Comparison of ENCODE assay signal across 8 cellular contexts in the genomic region with DNA sequence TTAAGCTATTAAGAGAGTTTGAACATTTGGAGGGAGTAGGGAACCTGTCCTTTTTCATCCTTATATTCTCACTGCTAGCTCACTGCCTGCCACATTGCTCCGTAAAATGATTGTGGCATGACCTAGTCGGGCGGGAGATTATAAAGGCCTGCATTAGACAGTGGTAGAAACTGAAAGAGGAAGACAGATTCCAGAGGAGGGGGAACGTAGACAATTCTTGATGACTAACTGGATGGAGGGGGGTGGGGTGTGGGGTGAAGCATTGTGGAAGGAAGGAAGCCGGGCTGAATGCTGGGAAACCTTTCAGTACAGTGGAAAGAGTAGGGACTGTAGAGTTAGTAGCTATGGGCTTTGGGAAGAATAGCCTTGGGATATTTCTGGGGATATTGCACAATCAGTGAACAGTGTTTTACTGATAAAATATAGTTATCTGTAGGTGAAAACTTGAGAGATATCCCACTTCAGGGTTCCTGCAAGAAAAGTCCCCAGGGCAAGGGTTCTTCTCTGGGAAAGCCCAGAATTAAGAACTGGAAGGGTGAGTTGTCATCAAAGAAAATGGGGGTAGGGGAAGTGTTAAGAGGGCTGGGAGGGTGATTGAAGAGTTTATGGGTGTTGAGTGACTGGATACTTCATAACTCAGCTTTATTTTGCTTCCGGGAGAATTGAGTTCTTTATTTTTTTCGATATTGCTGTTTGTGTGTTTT. TPM values are rescaled to one million over a fixed set of nuclear protein-coding genes. Genes with fewer than 3 reads are reported as not detected.
A peak's percentile ranks its signal among the peaks of the same experiment; 100 is the strongest.
DNase-seq lines count a peak whose midpoint lies in the region; ATAC-seq, FAIRE-seq and TF ChIP-seq lines count a peak whose summit lies in the region.

No MANE protein-coding gene starts in this region.

- no peak overlapping the region for H2AFZ ChIP-seq in ACC112 (ENCODE audit: low read length, unreplicated experiment)

- no peaks in the 10 kb centered on the region for H3K27me3 Mint-ChIP-seq in T-helper 2 cell treated with Interferon-gamma antibody and Interleukin-4, amounts not matched to agents 5 μg/mL and 100 μg/mL, for 36 hours (ENCODE audit: low read depth)

- H3K4me3 ChIP-seq in ACC112 (ENCODE audit: low read depth, low read length) (peak overlapping the region; percentile 98), cardiac fibroblast (replicated peaks in 1 of 2; ENCODE audit: low read depth in 2 of 2, low read length in 2 of 2) (peak overlapping the region; percentile 87 to 96), kidney (ENCODE audit: low read length in 2 of 2) (peak overlapping the region; percentile 60 to 93)

- no peaks in the 10 kb centered on the region for H3K9me3 Mint-ChIP-seq in T-helper 2 cell treated with Interferon-gamma antibody and Interleukin-4, amounts not matched to agents 5 μg/mL and 100 μg/mL, for 36 hours

- intact Hi-C loops in kidney (cut with DNase I) = no loop called here

- H3K36me3 ChIP-seq in ACC112 (ENCODE audit: insufficient read depth, low read length) (no peaks in the 10 kb centered on the region), kidney (ENCODE audit: control insufficient read depth in 1 of 2, insufficient read depth in 2 of 2, low read length in 2 of 2) (peaks cover 0 to 3% of the 10 kb centered on the region in 2 donors)

- ATAC-seq in GM18517 (IDR thresholded peaks at IDR 0.05; ENCODE audit: unreplicated experiment) (no peak), HG02798 (IDR thresholded peaks at IDR 0.05; ENCODE audit: poor library complexity, unreplicated experiment) (no peak)

- TF ChIP-seq CTCF in cardiac fibroblast (IDR thresholded peaks at IDR 0.05; ENCODE audit: low read depth, low read length) (no peak), kidney (IDR thresholded peaks at IDR 0.05; ENCODE audit: borderline replicate concordance, extremely low read depth, insufficient read depth) (no peak)

- H3K4me1 Mint-ChIP-seq in T-helper 2 cell treated with Interferon-gamma antibody and Interleukin-4, amounts not matched to agents 5 μg/mL and 100 μg/mL, for 36 hours (ENCODE audit: low read depth) = peaks cover 45% of the 10 kb centered on the region

- H3K4me1 ChIP-seq in ACC112 (ENCODE audit: control insufficient read depth, insufficient read depth, low read length, unreplicated experiment) (peaks cover 24% of the 10 kb centered on the region), kidney (ENCODE audit: control insufficient read depth in 1 of 2, insufficient read depth in 1 of 2, low read depth in 1 of 2, low read length in 2 of 2) (peaks cover 20 to 26% of the 10 kb centered on the region in 2 donors)

- H3K9me3 ChIP-seq in kidney (ENCODE audit: control insufficient read depth in 1 of 2, low read length in 2 of 2) = no peaks in the 10 kb centered on the region

- peak overlapping the region; percentile 96 for H3K4me3 Mint-ChIP-seq in T-helper 2 cell treated with Interferon-gamma antibody and Interleukin-4, amounts not matched to agents 5 μg/mL and 100 μg/mL, for 36 hours

- H3K27ac ChIP-seq in ACC112 (ENCODE audit: low read depth, low read length) = peak overlapping the region; percentile 99
- peak overlapping the region; percentile 72 to 78 for H3K27ac ChIP-seq in kidney (ENCODE audit: low read depth in 2 of 2, low read length in 2 of 2)

- H3K79me2 ChIP-seq in ACC112 (ENCODE audit: control insufficient read depth, insufficient read depth, low read length, unreplicated experiment) = peaks cover 69% of the 10 kb centered on the region

- H3K9ac ChIP-seq in kidney (ENCODE audit: low read length in 2 of 2) = peak overlapping the region; percentile 35 to 72

- H3K36me3 Mint-ChIP-seq in T-helper 2 cell treated with Interferon-gamma antibody and Interleukin-4, amounts not matched to agents 5 μg/mL and 100 μg/mL, for 36 hours (ENCODE audit: low read depth) = peaks cover 41% of the 10 kb centered on the region

- peak overlapping the region; percentile 96 for H3K27ac Mint-ChIP-seq in T-helper 2 cell treated with Interferon-gamma antibody and Interleukin-4, amounts not matched to agents 5 μg/mL and 100 μg/mL, for 36 hours

- DNase-seq in HS-5 (ENCODE audit: low read depth) (peak; percentile 89), cardiac fibroblast (ENCODE audit: low read depth in 2 of 2) (peak; percentile 92 to 94), kidney (peak; percentile 88)
- peak; percentile 55 for DNase-seq in T-helper 2 cell treated with Interferon-gamma antibody and Interleukin-4, amounts not matched to agents 5 μg/mL and 100 μg/mL, for 36 hours (ENCODE audit: low spot score)
- peak; percentile 39 for DNase-seq in stimulated activated CD4-positive, alpha-beta T cell treated with anti-CD3 and anti-CD28 coated beads, Interleukin-12 subunit alpha, Interleukin-12 subunit beta, amount 100 ng/mL, for 4 hours

- no peak for FAIRE-seq in kidney (lab: Jason Lieb, UNC)

- no peaks in the 10 kb centered on the region for H3K27me3 ChIP-seq in ACC112 (ENCODE audit: insufficient read depth, low read length)

RNA-seq across cellular contexts. Expression of a gene that starts 2.1 kb away (rescaled TPM):
- total RNA-seq in kidney = 102 TPM
- 31.7 TPM for polyA plus RNA-seq in kidney (ENCODE audit: insufficient read depth, low read depth, low replicate concordance)

RNA-seq across cellular contexts. Expression of a gene that starts 13.9 kb away (rescaled TPM):
- 22.4 TPM for total RNA-seq in kidney
- 24.3 TPM for polyA plus RNA-seq in kidney (ENCODE audit: insufficient read depth, low read depth, low replicate concordance)

Comparison
In these comparisons a context has a peak if more than half of its experiments do, and no peak if none do; other contexts are left out.
1. DNase-seq: peak in every context shown above with its lines; median percentile 93 in cardiac fibroblast; 89 in HS-5; 88 in kidney; 55 in T-helper 2 cell treated with Interferon-gamma antibody and Interleukin-4, amounts not matched to agents 5 μg/mL and 100 μg/mL, for 36 hours; 39 in stimulated activated CD4-positive, alpha-beta T cell treated with anti-CD3 and anti-CD28 coated beads, Interleukin-12 subunit alpha, Interleukin-12 subunit beta, amount 100 ng/mL, for 4 hours.